ENCODE assay signal across 8 cellular contexts in the genomic region with DNA sequence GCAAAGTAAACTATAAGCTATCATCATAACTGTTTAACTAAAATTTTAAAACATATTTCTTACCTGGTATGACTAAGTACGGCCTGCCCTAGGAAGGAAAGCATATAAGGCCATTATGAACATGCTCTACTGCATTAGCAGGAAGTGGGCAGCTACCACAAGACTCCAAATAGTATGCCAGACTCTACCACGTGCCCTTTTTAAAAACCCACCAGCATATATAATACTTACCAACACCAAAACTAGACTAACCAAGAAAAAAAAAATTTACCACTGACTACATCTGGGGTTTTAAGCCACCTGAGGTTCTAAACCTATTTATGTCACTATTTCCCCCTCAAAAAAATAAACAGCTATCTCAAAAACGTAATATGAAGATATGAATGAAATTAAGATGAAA. TPM values are rescaled to one million over a fixed set of nuclear protein-coding genes. Genes with fewer than 3 reads are reported as not detected.
DNase-seq lines count a peak whose midpoint lies in the region; ATAC-seq and TF ChIP-seq lines count a peak whose summit lies in the region.

No MANE protein-coding gene starts in this region.

- peak overlapping the region; percentile 33 for H3K4me3 Mint-ChIP-seq in activated T-helper 2 cell treated with anti-CD3 and anti-CD28 coated beads, Interferon-gamma antibody, Interleukin-2, Interleukin-4, amounts not matched to agents 10 μg/mL and 5 μg/mL and 100 μg/mL, durations not matched to agents 14 hours and 24 hours and 36 hours (ENCODE audit: low read depth)

- in situ Hi-C loops in GM13976 (cut with MboI; ENCODE audit: low sequenced_read_pairs, unreplicated experiment) (no loop called here), transverse colon (cut with MboI; ENCODE audit: low pct_ligation_motif_present in 1 of 4, low pct_unique_long_range_greater_than_20kb in 1 of 4, low sequenced_read_pairs in 3 of 4) (no loop called here)

- H3K4me1 ChIP-seq in transverse colon (peaks cover 0 to 14% (median 8%) of the 10 kb centered on the region in 4 donors), colonic mucosa (no peaks in the 10 kb centered on the region)

- no peak overlapping the region for H3K27ac ChIP-seq in transverse colon
- H3K27ac ChIP-seq in colonic mucosa, result no peak overlapping the region

- no peak overlapping the region for H3K9ac ChIP-seq in colonic mucosa (ENCODE audit: low read depth in 2 of 2, low read length in 2 of 2)

- peak; percentile 95 for ATAC-seq in GM21528 (IDR thresholded peaks at IDR 0.05; ENCODE audit: low FRiP score, unreplicated experiment)

- H3K36me3 ChIP-seq in transverse colon (no peaks in the 10 kb centered on the region), colonic mucosa (no peaks in the 10 kb centered on the region)

- WGBS in transverse colon (ENCODE audit: low coverage in 1 of 2), 2 donors, result 57 to 77% methylated on average over 2 to 3 of the region's 3 CpGs

- no peaks in the 10 kb centered on the region for H3K9me3 Mint-ChIP-seq in activated T-helper 2 cell treated with anti-CD3 and anti-CD28 coated beads, Interferon-gamma antibody, Interleukin-2, Interleukin-4, amounts not matched to agents 10 μg/mL and 5 μg/mL and 100 μg/mL, durations not matched to agents 14 hours and 24 hours and 36 hours

- H3K27ac Mint-ChIP-seq in activated T-helper 2 cell treated with anti-CD3 and anti-CD28 coated beads, Interferon-gamma antibody, Interleukin-2, Interleukin-4, amounts not matched to agents 10 μg/mL and 5 μg/mL and 100 μg/mL, durations not matched to agents 14 hours and 24 hours and 36 hours, result peak overlapping the region; percentile 79

- TF ChIP-seq CTCF in GM13976 (IDR thresholded peaks at IDR 0.05; ENCODE audit: borderline replicate concordance, control extremely low read depth, extremely low read depth, insufficient read depth, missing control alignments) (no peak), transverse colon (IDR thresholded peaks at IDR 0.05) (no peak), colonic mucosa (IDR thresholded peaks at IDR 0.05) (no peak)

- TF ChIP-seq EP300 in transverse colon (IDR thresholded peaks at IDR 0.05; ENCODE audit: low read depth), result no peak

- intact Hi-C loops in activated T-helper 2 cell treated with anti-CD3 and anti-CD28 coated beads, Interferon-gamma antibody, Interleukin-2, Interleukin-4, amounts not matched to agents 10 μg/mL and 5 μg/mL and 100 μg/mL, durations not matched to agents 14 hours and 24 hours and 36 hours (cut with micrococcal nuclease), result loop anchor here (1.0 to 10.0 kb wide), 5 partner anchors 30 to 336 kb away; partner anchors contain the start of genes NUDCD3 and PPIA
- intact Hi-C loops in transverse colon (cut with DNase I; ENCODE audit: low total_unique reads), result no loop called here
- intact Hi-C loops in colonic mucosa (cut with DNase I), result no loop called here

- H3K4me3 ChIP-seq in transverse colon (no peak overlapping the region), colonic mucosa (no peak overlapping the region)

- H3K27me3 Mint-ChIP-seq in activated T-helper 2 cell treated with anti-CD3 and anti-CD28 coated beads, Interferon-gamma antibody, Interleukin-2, Interleukin-4, amounts not matched to agents 10 μg/mL and 5 μg/mL and 100 μg/mL, durations not matched to agents 14 hours and 24 hours and 36 hours (ENCODE audit: low read depth), result no peaks in the 10 kb centered on the region

- H3K9me3 ChIP-seq in transverse colon (no peaks in the 10 kb centered on the region), colonic mucosa (no peaks in the 10 kb centered on the region)

- H3K27me3 ChIP-seq in transverse colon (no peaks in the 10 kb centered on the region), colonic mucosa (no peaks in the 10 kb centered on the region)

- peaks cover 46% of the 10 kb centered on the region for H3K36me3 Mint-ChIP-seq in activated T-helper 2 cell treated with anti-CD3 and anti-CD28 coated beads, Interferon-gamma antibody, Interleukin-2, Interleukin-4, amounts not matched to agents 10 μg/mL and 5 μg/mL and 100 μg/mL, durations not matched to agents 14 hours and 24 hours and 36 hours (ENCODE audit: low read depth)

- peaks cover 57% of the 10 kb centered on the region for H3K4me1 Mint-ChIP-seq in activated T-helper 2 cell treated with anti-CD3 and anti-CD28 coated beads, Interferon-gamma antibody, Interleukin-2, Interleukin-4, amounts not matched to agents 10 μg/mL and 5 μg/mL and 100 μg/mL, durations not matched to agents 14 hours and 24 hours and 36 hours (ENCODE audit: low read depth)

- DNase-seq in GM13976 (ENCODE audit: low spot score) (peak; percentile 53), KG1 (lab: John Stamatoyannopoulos, UW) (peak; percentile 8), transverse colon (peak; percentile 19), colonic mucosa (no peak), NCI-H146 treated with DMSO at 0.1 percent for 48 hours (lab: John Stamatoyannopoulos, UW; ENCODE audit: unreplicated experiment) (no peak), NCI-H1436 treated with DMSO at 0.1 percent for 48 hours (lab: John Stamatoyannopoulos, UW) (no peak)
- DNase-seq in activated T-helper 2 cell treated with anti-CD3 and anti-CD28 coated beads, Interferon-gamma antibody, Interleukin-2, Interleukin-4, amounts not matched to agents 10 μg/mL and 5 μg/mL and 100 μg/mL, durations not matched to agents 14 hours and 24 hours and 36 hours (ENCODE audit: low spot score), result peak; percentile 52

- no peak for TF ChIP-seq POLR2A in transverse colon (IDR thresholded peaks at IDR 0.05)

RNA-seq across cellular contexts. Expression of gene NUDCD3, which starts 30.1 kb away (rescaled TPM):
- 86.8 and 90.2 TPM in 2 replicates for total RNA-seq in activated T-helper 2 cell treated with anti-CD3 and anti-CD28 coated beads, Interferon-gamma antibody, Interleukin-2, Interleukin-4, amounts not matched to agents 10 μg/mL and 5 μg/mL and 100 μg/mL, durations not matched to agents 14 hours and 24 hours and 36 hours
- total RNA-seq in transverse colon, result 10 to 100 TPM; 31.9 to 76.7 (median 38.6) TPM
- total RNA-seq in colonic mucosa, result 100 to 1,000 TPM in 1 of 2 donors, 10 to 100 TPM in 1; 77.7 to 105 TPM

Comparison
In these comparisons a context has a peak if more than half of its experiments do, and no peak if none do; other contexts are left out.
1. DNase-seq: peak in GM13976 (single experiment), KG1 (single experiment), activated T-helper 2 cell treated with anti-CD3 and anti-CD28 coated beads, Interferon-gamma antibody, Interleukin-2, Interleukin-4, amounts not matched to agents 10 μg/mL and 5 μg/mL and 100 μg/mL, durations not matched to agents 14 hours and 24 hours and 36 hours (single experiment) and transverse colon (single experiment); none in colonic mucosa (single experiment), NCI-H146 treated with DMSO at 0.1 percent for 48 hours (single experiment) and NCI-H1436 treated with DMSO at 0.1 percent for 48 hours (single experiment).